ENCODE assay signal across 10 cellular contexts in genomic region chr17:66420961-66421371, GRCh38.
A peak's percentile ranks its signal among the peaks of the same experiment; 100 is the strongest.
DNase-seq lines count a peak whose midpoint lies in the region; ATAC-seq and TF ChIP-seq lines count a peak whose summit lies in the region.
"Had no signal": no experiment of that assay in that cellular context is flagged by ENCODE, and none has a peak within 500 bp of the region (broad histone marks: within the 10 kb centered on the region; RNA-seq: fewer than 3 reads in every experiment).

No MANE protein-coding gene starts in this region.

- DNase-seq in AG09309 (ENCODE audit: low read depth) (peak; percentile 80), GM04504 (ENCODE audit: low read depth) (peak; percentile 79), left lung (no peak), NCI-H82 (lab: John Stamatoyannopoulos, UW) (no peak), SJCRH30 (no peak), HK-2 (ENCODE audit: unreplicated experiment) (no peak)
- DNase-seq in activated T-helper 2 cell treated with anti-CD3 and anti-CD28 coated beads, Interferon-gamma antibody, Interleukin-2, Interleukin-4, amounts not matched to agents 10 μg/mL and 5 μg/mL and 100 μg/mL, durations not matched to agents 14 hours and 24 hours and 36 hours (ENCODE audit: low spot score) = no peak
- no peak for DNase-seq in activated CD8-positive, alpha-beta memory T cell treated with anti-CD3 and anti-CD28 coated beads, Interleukin-2, amount 50 U/mL, for 4 hours
- DNase-seq: effector CD8-positive, alpha-beta T cell; retina had no signal

- TF ChIP-seq CTCF in AG09309 (IDR thresholded peaks at IDR 0.05; ENCODE audit: control insufficient read depth, insufficient read depth, low read depth, low read length, missing control alignments) (no peak), left lung (IDR thresholded peaks at IDR 0.05) (no peak)

- no peak overlapping the region for H3K27ac ChIP-seq in left lung
- H3K27ac ChIP-seq in SJCRH30 = no peak overlapping the region

- H3K9me3 ChIP-seq in left lung = no peaks in the 10 kb centered on the region
- H3K9me3 ChIP-seq in SJCRH30 (replicated peaks) = no peaks in the 10 kb centered on the region

- H3K36me3 ChIP-seq in left lung = no peaks in the 10 kb centered on the region
- H3K36me3 ChIP-seq in SJCRH30 = no peaks in the 10 kb centered on the region

- peaks cover 0 to 5% of the 10 kb centered on the region in 2 donors for H3K4me1 ChIP-seq in left lung
- H3K4me1 ChIP-seq in SJCRH30 = peaks cover 17% of the 10 kb centered on the region

- H3K9me3 Mint-ChIP-seq in activated T-helper 2 cell treated with anti-CD3 and anti-CD28 coated beads, Interferon-gamma antibody, Interleukin-2, Interleukin-4, amounts not matched to agents 10 μg/mL and 5 μg/mL and 100 μg/mL, durations not matched to agents 14 hours and 24 hours and 36 hours = no peaks in the 10 kb centered on the region

- H3K4me3 Mint-ChIP-seq in activated T-helper 2 cell treated with anti-CD3 and anti-CD28 coated beads, Interferon-gamma antibody, Interleukin-2, Interleukin-4, amounts not matched to agents 10 μg/mL and 5 μg/mL and 100 μg/mL, durations not matched to agents 14 hours and 24 hours and 36 hours (ENCODE audit: low read depth) = no peak overlapping the region

- intact Hi-C loops in activated T-helper 2 cell treated with anti-CD3 and anti-CD28 coated beads, Interferon-gamma antibody, Interleukin-2, Interleukin-4, amounts not matched to agents 10 μg/mL and 5 μg/mL and 100 μg/mL, durations not matched to agents 14 hours and 24 hours and 36 hours (cut with micrococcal nuclease) = loop anchor here (1.0 to 10.0 kb wide), 2 partner anchors 46 to 124 kb away; no protein-coding TSS in a partner anchor
- intact Hi-C loops in left lung (cut with DNase I) = no loop called here

- no peaks in the 10 kb centered on the region for H3K27me3 Mint-ChIP-seq in activated T-helper 2 cell treated with anti-CD3 and anti-CD28 coated beads, Interferon-gamma antibody, Interleukin-2, Interleukin-4, amounts not matched to agents 10 μg/mL and 5 μg/mL and 100 μg/mL, durations not matched to agents 14 hours and 24 hours and 36 hours (ENCODE audit: low read depth)

- peaks cover 31% of the 10 kb centered on the region for H3K36me3 Mint-ChIP-seq in activated T-helper 2 cell treated with anti-CD3 and anti-CD28 coated beads, Interferon-gamma antibody, Interleukin-2, Interleukin-4, amounts not matched to agents 10 μg/mL and 5 μg/mL and 100 μg/mL, durations not matched to agents 14 hours and 24 hours and 36 hours (ENCODE audit: low read depth)

- H3K4me3 ChIP-seq in AG09309 (ENCODE audit: control insufficient read depth, low read depth, low read length) = no peak overlapping the region
- H3K4me3 ChIP-seq in left lung = no peak overlapping the region
- H3K4me3 ChIP-seq in SJCRH30 = no peak overlapping the region

- peak overlapping the region; percentile 48 for H3K27ac Mint-ChIP-seq in activated T-helper 2 cell treated with anti-CD3 and anti-CD28 coated beads, Interferon-gamma antibody, Interleukin-2, Interleukin-4, amounts not matched to agents 10 μg/mL and 5 μg/mL and 100 μg/mL, durations not matched to agents 14 hours and 24 hours and 36 hours

- H3K4me1 Mint-ChIP-seq in activated T-helper 2 cell treated with anti-CD3 and anti-CD28 coated beads, Interferon-gamma antibody, Interleukin-2, Interleukin-4, amounts not matched to agents 10 μg/mL and 5 μg/mL and 100 μg/mL, durations not matched to agents 14 hours and 24 hours and 36 hours (ENCODE audit: low read depth) = peaks cover 69% of the 10 kb centered on the region

- ATAC-seq in left lung = peak; percentile 47

- no peaks in the 10 kb centered on the region for H3K27me3 ChIP-seq in left lung
- H3K27me3 ChIP-seq in SJCRH30 = no peaks in the 10 kb centered on the region

Comparison
In these comparisons a context has a peak if more than half of its experiments do, and no peak if none do; other contexts are left out.
1. DNase-seq: peak in AG09309 (single experiment) and GM04504 (single experiment); none in activated T-helper 2 cell treated with anti-CD3 and anti-CD28 coated beads, Interferon-gamma antibody, Interleukin-2, Interleukin-4, amounts not matched to agents 10 μg/mL and 5 μg/mL and 100 μg/mL, durations not matched to agents 14 hours and 24 hours and 36 hours (single experiment), left lung (0 of 2), NCI-H82 (single experiment), activated CD8-positive, alpha-beta memory T cell treated with anti-CD3 and anti-CD28 coated beads, Interleukin-2, amount 50 U/mL, for 4 hours (single experiment), SJCRH30 (0 of 2) and HK-2 (single experiment).